In genomic region chr11:22730319-22730718, GRCh38 we compare ENCODE assay signal across 11 cellular contexts.
DNase-seq lines count a peak whose midpoint lies in the region; ATAC-seq and TF ChIP-seq lines count a peak whose summit lies in the region.
"Had no signal": no experiment of that assay in that cellular context is flagged by ENCODE, and none has a peak within 500 bp of the region (broad histone marks: within the 10 kb centered on the region; RNA-seq: fewer than 3 reads in every experiment).

No MANE protein-coding gene starts in this region.

- no peak overlapping the region for H3K4me2 ChIP-seq in smooth muscle cell

- 0 to 30% methylated on average over 1 of the region's 1 CpG for WGBS in heart right ventricle, 2 donors
- 0% methylated on average over 1 of the region's 1 CpG for WGBS in right cardiac atrium
- WGBS in smooth muscle cell (ENCODE audit: low lambda C conversion rate) = 21% methylated on average over 1 of the region's 1 CpG

- intact Hi-C loops in heart right ventricle (cut with DNase I) = loop anchor here in 3 of 10 donors (2.0 to 10.0 kb wide), 4 partner anchors 58 to 398 kb away; partner anchors contain the start of genes FANCF (in 1 of the 3) and GAS2 (in 1 of the 3)
- intact Hi-C loops in right cardiac atrium (cut with DNase I) = no loop called here
- intact Hi-C loops in posterior vena cava (cut with DNase I) = no loop called here

- H3K27me3 ChIP-seq in heart right ventricle = no peaks in the 10 kb centered on the region
- no peaks in the 10 kb centered on the region for H3K27me3 ChIP-seq in right cardiac atrium (ENCODE audit: control insufficient read depth, insufficient read depth)
- H3K27me3 ChIP-seq in adipocyte (replicated peaks; ENCODE audit: control insufficient read depth, insufficient read depth, low read length) = no peaks in the 10 kb centered on the region
- H3K27me3 ChIP-seq in smooth muscle cell (ENCODE audit: low read depth) = no peaks in the 10 kb centered on the region

- ATAC-seq in heart right ventricle (no peak), right cardiac atrium (no peak)
- ATAC-seq: activated CD4-positive, alpha-beta T cell treated with anti-CD3 and anti-CD28 coated beads for 36 hours; sciatic nerve had no signal

- H3K36me3 ChIP-seq in heart right ventricle = no peaks in the 10 kb centered on the region
- no peaks in the 10 kb centered on the region for H3K36me3 ChIP-seq in adipocyte (ENCODE audit: control insufficient read depth, insufficient read depth, low read length, severe bottlenecking)
- H3K36me3 ChIP-seq in smooth muscle cell (ENCODE audit: low read depth) = no peaks in the 10 kb centered on the region

- H3K27ac ChIP-seq in heart right ventricle (no peak overlapping the region), right cardiac atrium (ENCODE audit: low read length) (no peak overlapping the region), smooth muscle cell (ENCODE audit: low read depth) (no peak overlapping the region)

- no peaks in the 10 kb centered on the region for H4K20me1 ChIP-seq in smooth muscle cell (ENCODE audit: low read depth)

- H3K9ac ChIP-seq in adipocyte (ENCODE audit: low read length) (no peak overlapping the region), smooth muscle cell (ENCODE audit: low read depth) (no peak overlapping the region)

- H2AFZ ChIP-seq in smooth muscle cell (ENCODE audit: low read depth) = no peak overlapping the region

- H3K4me3 ChIP-seq in heart right ventricle = no peak overlapping the region
- no peak overlapping the region for H3K4me3 ChIP-seq in right cardiac atrium (ENCODE audit: low read length)
- no peak overlapping the region for H3K4me3 ChIP-seq in adipocyte (ENCODE audit: low read length)
- H3K4me3 ChIP-seq in smooth muscle cell = no peak overlapping the region

- no peaks in the 10 kb centered on the region for H3F3A ChIP-seq in smooth muscle cell (ENCODE audit: low read depth)

- H3K4me1 ChIP-seq in heart right ventricle (peaks cover 0 to 27% (median 0%) of the 10 kb centered on the region in 9 donors), right cardiac atrium (ENCODE audit: control insufficient read depth, insufficient read depth, low read length) (no peaks in the 10 kb centered on the region), adipocyte (ENCODE audit: control insufficient read depth, insufficient read depth, low read length) (no peaks in the 10 kb centered on the region), smooth muscle cell (ENCODE audit: low read depth) (no peaks in the 10 kb centered on the region)

- no peaks in the 10 kb centered on the region for H3K79me2 ChIP-seq in smooth muscle cell (ENCODE audit: low read depth)

- no peaks in the 10 kb centered on the region for H3K9me3 ChIP-seq in heart right ventricle
- no peaks in the 10 kb centered on the region for H3K9me3 ChIP-seq in right cardiac atrium (ENCODE audit: control insufficient read depth, low read length)
- H3K9me3 ChIP-seq in adipocyte (ENCODE audit: control insufficient read depth, low read length) = no peaks in the 10 kb centered on the region
- H3K9me3 ChIP-seq in smooth muscle cell (replicated peaks; ENCODE audit: low read depth) = no peaks in the 10 kb centered on the region

- peak in 7 of 9 donors; percentile 27 to 55 (median 35) for TF ChIP-seq CTCF in heart right ventricle (IDR thresholded peaks at IDR 0.05)
- TF ChIP-seq CTCF in smooth muscle cell (IDR thresholded peaks at IDR 0.05; ENCODE audit: borderline replicate concordance, insufficient read depth, poor library complexity, severe bottlenecking) = peak; percentile 24

- DNase-seq in heart right ventricle = no peak
- no peak for DNase-seq in right cardiac atrium
- DNase-seq in Kasumi-1 (lab: John Stamatoyannopoulos, UW) = peak; percentile 11 to 24
- peak; percentile 7 for DNase-seq in adipocyte (ENCODE audit: low read depth)
- DNase-seq in smooth muscle cell (lab: John Stamatoyannopoulos, UW; ENCODE audit: unreplicated experiment) = no peak
- no peak for DNase-seq in T1000 (lab: John Stamatoyannopoulos, UW)
- no peak for DNase-seq in posterior vena cava (ENCODE audit: low spot score)
- no peak for DNase-seq in T-helper 1 cell
- DNase-seq: activated CD4-positive, alpha-beta T cell treated with anti-CD3 and anti-CD28 coated beads for 36 hours; DMS79 had no signal

Comparison
In these comparisons a context has a peak if more than half of its experiments do, and no peak if none do; other contexts are left out.
1. DNase-seq: peak in Kasumi-1 (2 of 2) and adipocyte (single experiment); none in heart right ventricle (0 of 2), right cardiac atrium (0 of 3), smooth muscle cell (single experiment), T1000 (single experiment), posterior vena cava (single experiment) and T-helper 1 cell (0 of 5).